9 cellular contexts compared by ENCODE assay signal in the genomic region with DNA sequence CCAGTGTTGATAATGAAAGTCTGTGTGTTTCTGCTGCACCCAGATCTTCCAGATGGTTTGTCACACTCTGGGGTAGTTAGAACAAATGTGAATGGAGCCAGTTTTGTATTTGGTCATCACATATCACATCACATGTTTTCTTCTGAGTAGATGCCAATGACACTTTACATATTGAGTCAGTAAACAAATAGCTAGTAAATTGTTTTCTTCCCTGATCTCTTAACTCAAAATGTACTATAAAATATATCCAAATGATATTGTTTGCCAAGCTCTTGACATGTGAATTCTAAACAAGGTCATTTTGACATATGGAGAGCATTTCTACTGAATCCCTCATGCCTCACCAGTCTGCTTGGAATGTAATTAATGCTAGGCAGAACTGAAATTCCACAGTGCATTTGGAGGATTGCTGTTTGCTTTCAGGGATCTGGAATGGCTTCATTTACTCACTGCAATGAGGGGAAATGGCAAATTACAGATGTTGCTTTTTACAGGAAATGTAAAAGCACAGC. TPM values are rescaled to one million over a fixed set of nuclear protein-coding genes. Genes with fewer than 3 reads are reported as not detected.
DNase-seq lines count a peak whose midpoint lies in the region; TF ChIP-seq lines count a peak whose summit lies in the region.
"Had no signal": no experiment of that assay in that cellular context is flagged by ENCODE, and none has a peak within 500 bp of the region (broad histone marks: within the 10 kb centered on the region; RNA-seq: fewer than 3 reads in every experiment).

No MANE protein-coding gene starts in this region.

- TF ChIP-seq CTCF in brain (conservative IDR thresholded peaks at IDR 0.05) (no peak), coronary artery (IDR thresholded peaks at IDR 0.05) (no peak)

- no peaks in the 10 kb centered on the region for H3K27me3 ChIP-seq in subcutaneous abdominal adipose tissue (ENCODE audit: control insufficient read depth in 5 of 5, insufficient read depth in 4 of 5, low read length in 5 of 5)

- no peaks in the 10 kb centered on the region for H3K9me3 Mint-ChIP-seq in brain
- no peaks in the 10 kb centered on the region for H3K9me3 Mint-ChIP-seq in activated T-cell treated with anti-CD3 and anti-CD28 coated beads, Interleukin-2, amount 50 U/mL, for 24 hours

- peaks cover 57% of the 10 kb centered on the region for H3K4me1 Mint-ChIP-seq in brain
- no peaks in the 10 kb centered on the region for H3K4me1 Mint-ChIP-seq in activated T-cell treated with anti-CD3 and anti-CD28 coated beads, Interleukin-2, amount 50 U/mL, for 24 hours (ENCODE audit: low read depth)

- DNase-seq in DMS 273 (lab: John Stamatoyannopoulos, UW; ENCODE audit: unreplicated experiment) (peak; percentile 64), DMS 273 treated with DMSO at 0.1 percent for 48 hours (lab: John Stamatoyannopoulos, UW) (no peak), left kidney (ENCODE audit: low read depth, low spot score) (peak; percentile 72), NCI-H1417 treated with DMSO at 0.1 percent for 48 hours (lab: John Stamatoyannopoulos, UW) (no peak), coronary artery (ENCODE audit: low spot score) (no peak)
- no peak for DNase-seq in activated T-cell treated with anti-CD3 and anti-CD28 coated beads, Interleukin-2, amount 50 U/mL, for 24 hours

- H3K9me3 ChIP-seq in subcutaneous abdominal adipose tissue (ENCODE audit: control insufficient read depth in 5 of 5, low read length in 5 of 5): no peaks in the 10 kb centered on the region

- H3K27ac ChIP-seq in subcutaneous abdominal adipose tissue (ENCODE audit: low read depth, low read length) (peak overlapping the region; percentile 82), coronary artery (peak overlapping the region in 1 of 2 donors; percentile 69)
- H3K27ac ChIP-seq: 22Rv1 had no signal

- H3K27ac Mint-ChIP-seq in brain: peak overlapping the region; percentile 31 to 95 (median 87)
- H3K27ac Mint-ChIP-seq in activated T-cell treated with anti-CD3 and anti-CD28 coated beads, Interleukin-2, amount 50 U/mL, for 24 hours: no peak overlapping the region

- peaks cover 5 to 11% (median 9%) of the 10 kb centered on the region in 5 donors for H3K36me3 ChIP-seq in subcutaneous abdominal adipose tissue (ENCODE audit: control insufficient read depth in 5 of 5, insufficient read depth in 5 of 5, low read length in 5 of 5)

- H3K4me3 ChIP-seq in subcutaneous abdominal adipose tissue (ENCODE audit: low read depth in 1 of 5, low read length in 5 of 5) (no peak overlapping the region), coronary artery (no peak overlapping the region)

- H3K9ac ChIP-seq in subcutaneous abdominal adipose tissue (ENCODE audit: low read length in 5 of 5): peak overlapping the region in 1 of 5 donors; percentile 35

- no peaks in the 10 kb centered on the region for H3K27me3 Mint-ChIP-seq in brain
- no peaks in the 10 kb centered on the region for H3K27me3 Mint-ChIP-seq in activated T-cell treated with anti-CD3 and anti-CD28 coated beads, Interleukin-2, amount 50 U/mL, for 24 hours

- H3K4me1 ChIP-seq in subcutaneous abdominal adipose tissue (ENCODE audit: control insufficient read depth in 5 of 5, insufficient read depth in 5 of 5, low read length in 5 of 5): peaks cover 3 to 43% (median 31%) of the 10 kb centered on the region in 5 donors

- H3K4me3 Mint-ChIP-seq in brain: peak overlapping the region; percentile 7 to 78 (median 25)
- no peak overlapping the region for H3K4me3 Mint-ChIP-seq in activated T-cell treated with anti-CD3 and anti-CD28 coated beads, Interleukin-2, amount 50 U/mL, for 24 hours

- H3K36me3 Mint-ChIP-seq in brain: peaks cover 20% of the 10 kb centered on the region
- H3K36me3 Mint-ChIP-seq in activated T-cell treated with anti-CD3 and anti-CD28 coated beads, Interleukin-2, amount 50 U/mL, for 24 hours (ENCODE audit: low read depth): peaks cover 55% of the 10 kb centered on the region

RNA-seq across cellular contexts. Expression of a gene that starts 45.0 kb away (rescaled TPM):
- polyA plus RNA-seq in brain (ENCODE audit: insufficient read depth, low read depth, low replicate concordance): 56.7 TPM

RNA-seq across cellular contexts. Expression of a gene that starts 55.9 kb away (rescaled TPM):
- 32.3 TPM for polyA plus RNA-seq in brain (ENCODE audit: insufficient read depth, low read depth, low replicate concordance)

Comparison
In these comparisons a context has a peak if more than half of its experiments do, and no peak if none do; other contexts are left out.
1. DNase-seq: peak in DMS 273 (single experiment) and left kidney (single experiment); none in DMS 273 treated with DMSO at 0.1 percent for 48 hours (single experiment), NCI-H1417 treated with DMSO at 0.1 percent for 48 hours (single experiment), activated T-cell treated with anti-CD3 and anti-CD28 coated beads, Interleukin-2, amount 50 U/mL, for 24 hours (single experiment) and coronary artery (single experiment).